In the genomic region with DNA sequence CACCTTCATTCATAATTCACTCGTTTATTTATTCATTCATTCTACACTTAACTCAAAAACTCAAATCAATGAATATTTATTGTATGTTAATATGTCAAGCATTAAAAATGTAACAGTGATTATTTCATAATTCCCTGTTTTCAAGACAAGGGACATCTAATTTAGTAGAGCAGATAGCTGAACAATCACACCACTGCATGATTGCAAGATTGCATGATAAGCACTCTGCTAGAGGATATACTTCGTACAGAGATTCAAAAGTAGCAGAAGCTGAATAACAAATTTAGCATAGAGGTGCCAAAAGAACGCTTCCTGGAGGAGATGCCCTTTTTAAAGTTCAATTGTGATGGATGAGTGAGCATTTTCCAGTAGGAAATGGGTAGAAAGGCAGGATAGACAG, we compare ENCODE assay signal across 36 cellular contexts.
"Had no signal": no experiment of that assay in that cellular context is flagged by ENCODE, and none has a peak within 500 bp of the region (broad histone marks: within the 10 kb centered on the region; RNA-seq: fewer than 3 reads in every experiment).

No MANE protein-coding gene starts in this region.

- H3K4me3 ChIP-seq: MG63 had no signal

- H3K27ac ChIP-seq: KMS-11 had no signal

- H3K9ac ChIP-seq: KMS-11 had no signal

- H3K27me3 ChIP-seq: MG63 had no signal

- H3K9me3 ChIP-seq: MG63 had no signal

- H3K4me2 ChIP-seq: KMS-11 had no signal

- DNase-seq: Karpas-422, Kasumi-1, KG1, MG63, MM.1S, MV-4-11, NCI-H1048, NCI-H1092, NCI-H1092 treated with DMSO at 0.1 percent for 48 hours, NCI-H1105, NCI-H1105 treated with DMSO at 0.1 percent for 48 hours, NCI-H1417, NCI-H1417 treated with DMSO at 0.1 percent for 48 hours, NCI-H1436, NCI-H1436 treated with DMSO at 0.1 percent for 48 hours, NCI-H146, NCI-H1694, NCI-H1694 treated with DMSO at 0.1 percent for 48 hours, NCI-H187, NCI-H187 treated with DMSO at 0.1 percent for 48 hours, NCI-H1930, NCI-H2029, NCI-H2029 treated with DMSO at 0.1 percent for 48 hours, NCI-H2081, NCI-H2081 treated with DMSO at 0.1 percent for 48 hours, NCI-H2107, NCI-H2171, NCI-H2171 treated with DMSO at 0.1 percent for 48 hours, NCI-H2227 treated with DMSO at 0.1 percent for 48 hours, NCI-H226, NCI-H345, NCI-H446, NCI-H446 treated with DMSO at 0.1 percent for 48 hours, NCI-H510A, NCI-H510A treated with DMSO at 0.1 percent for 48 hours had no signal

- H3K36me3 ChIP-seq: MG63 had no signal
